ENCODE assay signal across 21 cellular contexts in the genomic region with DNA sequence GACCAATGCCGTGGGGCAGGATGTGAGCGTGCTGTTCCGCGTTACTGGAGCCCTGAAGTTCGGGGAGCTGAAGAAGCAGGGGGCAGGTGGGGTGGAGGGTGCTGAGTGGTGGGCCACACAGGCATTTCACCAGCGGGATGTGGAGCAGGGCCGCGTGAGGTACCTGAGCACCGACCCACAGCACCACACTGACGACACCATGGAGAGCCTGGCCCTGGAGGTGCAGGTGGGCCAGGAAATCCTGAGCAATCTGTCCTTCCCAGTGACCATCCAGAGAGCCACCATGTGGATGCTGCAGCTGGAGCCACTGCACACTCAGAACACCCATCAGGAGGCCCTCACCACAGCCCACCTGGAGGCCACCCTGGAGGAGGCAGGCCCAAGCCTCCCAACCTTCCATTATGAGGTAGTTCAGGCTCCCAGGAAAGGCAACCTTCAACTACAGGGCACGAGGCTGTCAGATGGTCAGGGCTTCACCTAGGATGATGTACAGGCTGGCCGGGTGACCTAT.
"Had no signal": no experiment of that assay in that cellular context is flagged by ENCODE, and none has a peak within 500 bp of the region (broad histone marks: within the 10 kb centered on the region; RNA-seq: fewer than 3 reads in every experiment).

No MANE protein-coding gene starts in this region.

- H3K9me3 Mint-ChIP-seq: central memory CD8-positive, alpha-beta T cell; naive B cell had no signal

- H3K9me3 ChIP-seq: heart left ventricle, left lung, ovary, right lobe of liver, stomach, thoracic aorta had no signal

- H3K4me1 Mint-ChIP-seq: central memory CD8-positive, alpha-beta T cell had no signal

- FAIRE-seq: endometrium, frontal cortex, islet of Langerhans had no signal

- H3K36me3 ChIP-seq: heart left ventricle, left lung, ovary, right lobe of liver, stomach, thoracic aorta had no signal

- H3K27ac ChIP-seq: heart left ventricle, left lung, ovary, right lobe of liver, stomach, thoracic aorta had no signal

- H3K4me1 ChIP-seq: left lung, right lobe of liver, stomach had no signal

- H3K36me3 Mint-ChIP-seq: naive B cell had no signal

- H3K4me3 Mint-ChIP-seq: central memory CD8-positive, alpha-beta T cell; naive B cell had no signal

- ATAC-seq: esophagus mucosa, left lung, right lobe of liver had no signal

- H3K27ac Mint-ChIP-seq: naive B cell, progenitor cell of endocrine pancreas had no signal

- H3K27me3 ChIP-seq: heart left ventricle, ovary, right lobe of liver had no signal

- DNase-seq: effector memory CD4-positive, alpha-beta T cell; hippocampal formation; mesendoderm; naive B cell; stimulated activated CD4-positive, alpha-beta T cell treated with anti-CD3 and anti-CD28 coated beads, Interleukin-2, amount 100 ng/mL, for 24 hours; stimulated activated CD4-positive, alpha-beta T cell treated with anti-CD3 and anti-CD28 coated beads, Interleukin-4, amount 100 ng/mL, for 4 hours; stimulated activated naive CD4-positive, alpha-beta T cell; stomach; substantia nigra; trophoblast cell had no signal

- H3K4me3 ChIP-seq: heart left ventricle, left lung, ovary, right lobe of liver, stomach, thoracic aorta had no signal
